18 cellular contexts compared by ENCODE assay signal in the genomic region with DNA sequence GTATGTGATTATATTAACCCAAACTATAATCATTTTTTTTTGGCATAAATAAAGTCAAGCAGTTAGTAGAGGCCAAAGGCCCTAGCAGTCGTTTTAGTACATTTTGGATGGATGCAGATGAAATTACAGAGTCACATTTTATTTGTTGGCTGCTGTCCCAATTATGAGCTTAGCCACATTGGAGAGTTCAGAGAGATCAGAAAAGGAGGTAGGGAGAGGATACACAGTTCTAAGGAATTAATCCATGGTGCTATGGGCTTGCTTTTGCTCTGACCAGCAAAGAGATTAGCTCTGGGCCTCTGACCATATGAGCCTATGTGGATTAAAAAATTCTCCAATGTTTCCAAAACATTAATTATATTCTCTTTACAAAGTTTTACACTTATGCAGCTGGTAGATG.
"Had no signal": no experiment of that assay in that cellular context is flagged by ENCODE, and none has a peak within 500 bp of the region (broad histone marks: within the 10 kb centered on the region; RNA-seq: fewer than 3 reads in every experiment).

No MANE protein-coding gene starts in this region.

- H3K4me3 ChIP-seq: heart right ventricle, left lung, pancreas, psoas muscle had no signal

- DNase-seq: activated CD4-positive, alpha-beta memory T cell treated with anti-CD3 and anti-CD28 coated beads for 36 hours; activated CD4-positive, alpha-beta T cell treated with anti-CD3 and anti-CD28 coated beads for 4 hours; activated CD4-positive, CD25-positive, alpha-beta regulatory T cell; activated naive CD4-positive, alpha-beta T cell treated with anti-CD3 and anti-CD28 coated beads for 36 hours; activated naive CD8-positive, alpha-beta T cell treated with anti-CD3 and anti-CD28 coated beads, Interleukin-2, amount 10 ng/mL, durations not matched to agents 7 days and 5 days; activated T-cell treated with anti-CD3 and anti-CD28 coated beads, Interleukin-2, amount 50 U/mL, for 48 hours; amniotic stem cell; heart right ventricle; kidney; left lung; psoas muscle; right cardiac atrium; stimulated activated CD4-positive, alpha-beta T cell treated with anti-CD3 and anti-CD28 coated beads, Interleukin-12 subunit alpha, Interleukin-12 subunit beta, amount 100 ng/mL, for 4 hours; stimulated activated CD4-positive, alpha-beta T cell treated with anti-CD3 and anti-CD28 coated beads, Interleukin-4, amount 100 ng/mL, for 4 hours; stimulated activated naive CD8-positive, alpha-beta T cell treated with anti-CD3 and anti-CD28 coated beads, Interleukin-15, Interleukin-2, amounts not matched to agents 100 U/mL and 50 U/mL, for 24 hours; T-helper 17 cell had no signal

- ATAC-seq: left lung; natural killer cell treated with Interleukin-12 subunit alpha and Interleukin-12 subunit beta and Interleukin-15 and Interleukin-18, amount 100 ng/mL, for 72 hours; psoas muscle; right cardiac atrium; stimulated activated naive CD8-positive, alpha-beta T cell treated with anti-CD3 and anti-CD28 coated beads, Interleukin-15, Interleukin-2, amounts not matched to agents 100 U/mL and 50 U/mL, for 24 hours; T-helper 17 cell had no signal
